ENCODE assay signal across 1 cellular context in genomic region chr2:172084734-172085459, GRCh38.
A peak's percentile ranks its signal among the peaks of the same experiment; 100 is the strongest.
TF ChIP-seq lines count a peak whose summit lies in the region.

No MANE protein-coding gene starts in this region.

TF ChIP-seq in HepG2, 621 proteins besides CTCF, POLR2A, EP300 and RAD21 (continued from another document):
- TF ChIP-seq HOMEZ (CRISPR knock-in tag; IDR thresholded peaks at IDR 0.05; ENCODE audit: low read depth) = 0 out of 2 replicates have a peak, but pooled peaks have one; percentile 26
- TF ChIP-seq TP53 (CRISPR knock-in tag; conservative IDR thresholded peaks at IDR 0.05) = no peak
- TF ChIP-seq EHMT2 (IDR thresholded peaks at IDR 0.05; ENCODE audit: borderline replicate concordance, low read depth, low read length) = no peak
- TF ChIP-seq PRDM4 (CRISPR knock-in tag; IDR thresholded peaks at IDR 0.05; ENCODE audit: borderline replicate concordance) = no peak
- no peak for TF ChIP-seq ZNF597 (CRISPR knock-in tag; IDR thresholded peaks at IDR 0.05)
- no peak for TF ChIP-seq CSRNP2 (CRISPR knock-in tag; conservative IDR thresholded peaks at IDR 0.05; ENCODE audit: low read depth)
- TF ChIP-seq RFXAP (CRISPR knock-in tag; IDR thresholded peaks at IDR 0.05; ENCODE audit: borderline replicate concordance) = 0 out of 2 replicates have a peak, but pooled peaks have one; percentile 45
- no peak for TF ChIP-seq IKZF1 (IDR thresholded peaks at IDR 0.05)
- no peak for TF ChIP-seq REXO4 (CRISPR knock-in tag; IDR thresholded peaks at IDR 0.05; ENCODE audit: borderline replicate concordance)
- no peak for TF ChIP-seq ZNF652 (CRISPR knock-in tag; IDR thresholded peaks at IDR 0.05; ENCODE audit: borderline replicate concordance, low read depth)
- TF ChIP-seq GABPA (IDR thresholded peaks at IDR 0.05; ENCODE audit: low read depth, low read length) = no peak
- TF ChIP-seq GABPA (CRISPR knock-in tag; IDR thresholded peaks at IDR 0.05; ENCODE audit: low read depth) = no peak; the same call in 1 of the 2 replicates
- 0 out of 2 replicates have a peak, but pooled peaks have one; percentile 29 for TF ChIP-seq ZNF329 (CRISPR knock-in tag; IDR thresholded peaks at IDR 0.05; ENCODE audit: low read depth)
- no peak for TF ChIP-seq KLF11 (CRISPR knock-in tag; IDR thresholded peaks at IDR 0.05)
- TF ChIP-seq FOXC1 (CRISPR knock-in tag; IDR thresholded peaks at IDR 0.05; ENCODE audit: borderline replicate concordance) = peak; percentile 70; the same call in 1 of the 2 replicates
- no peak for TF ChIP-seq CHCHD3 (CRISPR knock-in tag; IDR thresholded peaks at IDR 0.05)
- TF ChIP-seq PATZ1 (CRISPR knock-in tag; IDR thresholded peaks at IDR 0.05) = no peak; the same call in 1 of the 2 replicates
- no peak for TF ChIP-seq ZNF530 (CRISPR knock-in tag; IDR thresholded peaks at IDR 0.05; ENCODE audit: low read depth)
- TF ChIP-seq ZNF687 (CRISPR knock-in tag; IDR thresholded peaks at IDR 0.05) = peak; percentile 88
- TF ChIP-seq ZNF691 (CRISPR knock-in tag; IDR thresholded peaks at IDR 0.05; ENCODE audit: borderline replicate concordance, low read depth) = peak; percentile 52; the same call in 1 of the 2 replicates
